ENCODE assay signal across 1 cellular context in genomic region chr4:119725688-119726330, GRCh38.
TF ChIP-seq lines count a peak whose summit lies in the region.

No MANE protein-coding gene starts in this region.

TF ChIP-seq in IMR-90, 13 proteins besides CTCF, POLR2A, EP300 and RAD21:
- TF ChIP-seq NFE2L2 (IDR thresholded peaks at IDR 0.05; ENCODE audit: low read depth, low read length) = no peak
